Comparison of ENCODE assay signal across 23 cellular contexts in the genomic region with DNA sequence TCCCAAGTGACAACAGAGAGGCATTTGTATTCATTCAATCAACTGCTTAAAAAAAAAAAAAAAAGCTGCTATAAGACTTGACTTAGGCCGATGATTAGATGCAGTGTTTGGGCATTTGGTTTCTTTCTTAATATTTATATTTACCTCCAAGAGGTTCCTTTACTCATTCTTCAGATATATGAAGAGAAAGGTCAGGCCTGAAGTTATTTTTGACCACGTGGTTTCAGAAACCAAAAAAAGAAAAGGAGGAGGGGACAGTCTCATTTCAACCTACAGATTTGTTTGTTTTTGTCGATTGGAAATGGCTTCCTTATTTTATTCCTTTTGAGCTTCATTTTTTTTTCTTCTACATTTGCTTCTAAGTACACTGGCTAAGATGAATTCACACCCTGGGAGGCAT.
"Had no signal": no experiment of that assay in that cellular context is flagged by ENCODE, and none has a peak within 500 bp of the region (broad histone marks: within the 10 kb centered on the region; RNA-seq: fewer than 3 reads in every experiment).

No MANE protein-coding gene starts in this region.

- DNase-seq: cortex of kidney; effector CD8-positive, alpha-beta T cell; effector memory CD8-positive, alpha-beta T cell; endodermal cell; erythroblast; esophagus squamous epithelium; foreskin fibroblast; foreskin melanocyte; gastrocnemius medialis; glutamatergic neuron; head of caudate nucleus; heart right ventricle; hippocampal formation; left cardiac atrium; left lung; left ventricle myocardium superior; lower lobe of right lung; mesenchymal stem cell; mucosa of descending colon; naive B cell; naive thymus-derived CD8-positive, alpha-beta T cell had no signal

- H3K4me1 ChIP-seq: esophagus squamous epithelium, gastrocnemius medialis, heart right ventricle, left lung, lower lobe of right lung had no signal

- H3K36me3 ChIP-seq: esophagus squamous epithelium, gastrocnemius medialis, heart right ventricle, left lung, lower lobe of right lung had no signal

- H3K9me3 ChIP-seq: esophagus squamous epithelium, gastrocnemius medialis, left lung, lower lobe of right lung, mucosa of descending colon had no signal

- H3K27ac ChIP-seq: epithelial cell of prostate, esophagus squamous epithelium, gastrocnemius medialis, heart right ventricle, left lung, lower lobe of right lung had no signal

- H3K4me3 ChIP-seq: esophagus squamous epithelium, gastrocnemius medialis, heart right ventricle, left lung, lower lobe of right lung, mucosa of descending colon had no signal

- ATAC-seq: effector memory CD8-positive, alpha-beta T cell; esophagus mucosa; gastrocnemius medialis; heart right ventricle; left cardiac atrium; left lung; left ventricle myocardium superior; lower lobe of right lung; mucosa of descending colon; naive thymus-derived CD8-positive, alpha-beta T cell had no signal
